In genomic region chr10:69311309-69311708, GRCh38 we compare ENCODE assay signal across 27 cellular contexts.
"Had no signal": no experiment of that assay in that cellular context is flagged by ENCODE, and none has a peak within 500 bp of the region (broad histone marks: within the 10 kb centered on the region; RNA-seq: fewer than 3 reads in every experiment).

No MANE protein-coding gene starts in this region.

- H3K27me3 ChIP-seq: breast epithelium, gastroesophageal sphincter, uterus had no signal

- H3K9me3 Mint-ChIP-seq: activated CD4-positive, alpha-beta memory T cell treated with anti-CD3 and anti-CD28 coated beads for 36 hours; activated CD4-positive, alpha-beta T cell treated with anti-CD3 and anti-CD28 coated beads, Interleukin-2, amount 10 ng/mL, durations not matched to agents 24 days and 14 days; activated naive CD4-positive, alpha-beta T cell treated with anti-CD3 and anti-CD28 coated beads, Interleukin-2, amount 50 U/mL, for 24 hours; activated naive CD8-positive, alpha-beta T cell treated with anti-CD3 and anti-CD28 coated beads, Interleukin-2, amount 50 U/mL, for 24 hours; activated T-helper 2 cell treated with anti-CD3 and anti-CD28 coated beads, Interferon-gamma antibody, Interleukin-2, Interleukin-4, amounts not matched to agents 10 μg/mL and 5 μg/mL and 100 μg/mL, durations not matched to agents 14 hours and 24 hours and 36 hours; natural killer cell treated with Interleukin-12 subunit alpha and Interleukin-12 subunit beta and Interleukin-15 and Interleukin-18, amount 100 ng/mL, for 72 hours; stimulated activated naive CD8-positive, alpha-beta T cell treated with anti-CD3 and anti-CD28 coated beads, Interleukin-15, Interleukin-2, amounts not matched to agents 100 ng/mL and 50 ng/mL, for 24 hours; type B pancreatic cell had no signal

- H3K36me3 ChIP-seq: breast epithelium, gastroesophageal sphincter, uterus had no signal

- H3K4me3 Mint-ChIP-seq: activated CD4-positive, alpha-beta memory T cell treated with anti-CD3 and anti-CD28 coated beads for 36 hours; activated CD4-positive, alpha-beta T cell treated with anti-CD3 and anti-CD28 coated beads, Interleukin-2, amount 10 ng/mL, durations not matched to agents 24 days and 14 days; activated naive CD4-positive, alpha-beta T cell treated with anti-CD3 and anti-CD28 coated beads, Interleukin-2, amount 50 U/mL, for 24 hours; activated naive CD8-positive, alpha-beta T cell treated with anti-CD3 and anti-CD28 coated beads, Interleukin-2, amount 50 U/mL, for 24 hours; natural killer cell treated with Interleukin-12 subunit alpha and Interleukin-12 subunit beta and Interleukin-15 and Interleukin-18, amount 100 ng/mL, for 72 hours; stimulated activated naive CD8-positive, alpha-beta T cell treated with anti-CD3 and anti-CD28 coated beads, Interleukin-15, Interleukin-2, amounts not matched to agents 100 ng/mL and 50 ng/mL, for 24 hours; type B pancreatic cell had no signal

- H3K27me3 Mint-ChIP-seq: activated CD4-positive, alpha-beta memory T cell treated with anti-CD3 and anti-CD28 coated beads for 36 hours; activated naive CD4-positive, alpha-beta T cell treated with anti-CD3 and anti-CD28 coated beads, Interleukin-2, amount 50 U/mL, for 24 hours; activated naive CD8-positive, alpha-beta T cell treated with anti-CD3 and anti-CD28 coated beads, Interleukin-2, amount 50 U/mL, for 24 hours; natural killer cell treated with Interleukin-12 subunit alpha and Interleukin-12 subunit beta and Interleukin-15 and Interleukin-18, amount 100 ng/mL, for 72 hours; stimulated activated naive CD8-positive, alpha-beta T cell treated with anti-CD3 and anti-CD28 coated beads, Interleukin-15, Interleukin-2, amounts not matched to agents 100 ng/mL and 50 ng/mL, for 24 hours had no signal

- H3K4me3 ChIP-seq: breast epithelium, gastroesophageal sphincter, mucosa of descending colon, skin epidermis, uterus had no signal

- H3K9me3 ChIP-seq: breast epithelium, gastroesophageal sphincter, mucosa of descending colon, uterus had no signal

- DNase-seq: activated CD4-positive, alpha-beta T cell treated with anti-CD3 and anti-CD28 coated beads, Interleukin-2, amount 10 ng/mL, durations not matched to agents 24 days and 14 days; activated CD4-positive, CD25-positive, alpha-beta regulatory T cell treated with anti-CD3 and anti-CD28 coated beads, Interleukin-2, amount 50 U/mL, for 72 hours; activated CD8-positive, alpha-beta memory T cell treated with anti-CD3 and anti-CD28 coated beads, Interleukin-2, amount 50 U/mL, for 4 hours; activated naive CD8-positive, alpha-beta T cell treated with anti-CD3 and anti-CD28 coated beads, Interleukin-2, amount 50 U/mL, for 24 hours; activated T-cell treated with anti-CD3 and anti-CD28 coated beads, Interleukin-2, amount 50 U/mL, for 48 hours; amygdala; dermis blood vessel endothelial cell; effector CD4-positive, alpha-beta T cell; erythroblast; head of caudate nucleus; hippocampal formation; left colon; mucosa of descending colon; stimulated activated CD4-positive, alpha-beta T cell treated with anti-CD3 and anti-CD28 coated beads, Interleukin-12 subunit alpha, Interleukin-12 subunit beta, amount 100 ng/mL, for 4 hours; stimulated activated CD4-positive, alpha-beta T cell treated with anti-CD3 and anti-CD28 coated beads, Interleukin-4, amount 100 ng/mL, for 1 hour; substantia nigra; T-helper 1 cell; uterus had no signal

- H3K27ac Mint-ChIP-seq: activated CD4-positive, alpha-beta memory T cell treated with anti-CD3 and anti-CD28 coated beads for 36 hours; activated CD4-positive, alpha-beta T cell treated with anti-CD3 and anti-CD28 coated beads, Interleukin-2, amount 10 ng/mL, durations not matched to agents 24 days and 14 days; activated naive CD4-positive, alpha-beta T cell treated with anti-CD3 and anti-CD28 coated beads, Interleukin-2, amount 50 U/mL, for 24 hours; activated naive CD8-positive, alpha-beta T cell treated with anti-CD3 and anti-CD28 coated beads, Interleukin-2, amount 50 U/mL, for 24 hours; activated T-helper 2 cell treated with anti-CD3 and anti-CD28 coated beads, Interferon-gamma antibody, Interleukin-2, Interleukin-4, amounts not matched to agents 10 μg/mL and 5 μg/mL and 100 μg/mL, durations not matched to agents 14 hours and 24 hours and 36 hours; natural killer cell treated with Interleukin-12 subunit alpha and Interleukin-12 subunit beta and Interleukin-15 and Interleukin-18, amount 100 ng/mL, for 72 hours; stimulated activated naive CD8-positive, alpha-beta T cell treated with anti-CD3 and anti-CD28 coated beads, Interleukin-15, Interleukin-2, amounts not matched to agents 100 ng/mL and 50 ng/mL, for 24 hours; type B pancreatic cell had no signal

- H3K36me3 Mint-ChIP-seq: activated CD4-positive, alpha-beta memory T cell treated with anti-CD3 and anti-CD28 coated beads for 36 hours; activated naive CD4-positive, alpha-beta T cell treated with anti-CD3 and anti-CD28 coated beads, Interleukin-2, amount 50 U/mL, for 24 hours; natural killer cell treated with Interleukin-12 subunit alpha and Interleukin-12 subunit beta and Interleukin-15 and Interleukin-18, amount 100 ng/mL, for 72 hours; type B pancreatic cell had no signal

- H3K4me1 ChIP-seq: breast epithelium, gastroesophageal sphincter, uterus had no signal

- H3K27ac ChIP-seq: breast epithelium, gastroesophageal sphincter, skin epidermis, uterus had no signal

- H3K4me1 Mint-ChIP-seq: activated naive CD4-positive, alpha-beta T cell treated with anti-CD3 and anti-CD28 coated beads, Interleukin-2, amount 50 U/mL, for 24 hours had no signal
